7 cellular contexts compared by ENCODE assay signal in the genomic region with DNA sequence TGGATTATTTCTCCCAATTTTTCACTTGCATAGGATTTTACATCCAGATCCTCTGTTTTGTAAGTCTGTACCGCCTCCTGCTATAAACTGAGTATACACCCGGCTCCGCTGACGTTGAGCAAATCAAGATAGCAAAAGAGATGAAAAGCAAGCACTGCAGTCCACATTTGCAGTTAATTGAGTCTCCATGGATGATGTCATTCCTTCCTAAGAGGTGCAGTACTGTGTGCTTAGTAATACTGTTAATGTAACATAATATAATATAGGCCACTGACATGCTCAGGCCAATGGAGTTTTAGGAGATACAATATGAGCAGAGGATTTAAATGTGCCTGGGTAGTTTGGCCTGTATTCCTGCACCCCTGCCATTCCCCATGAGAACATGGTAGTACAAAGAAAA.
DNase-seq lines count a peak whose midpoint lies in the region; TF ChIP-seq lines count a peak whose summit lies in the region.
"Not testable (repeated sequence)": the region's sequence is repeated elsewhere in the genome, so short reads cannot be mapped to it uniquely, and the experiment has no call there.

No MANE protein-coding gene starts in this region.

- not testable (repeated sequence) for H3K9ac ChIP-seq in adipocyte (ENCODE audit: low read length)

- not testable (repeated sequence) for H3K27me3 ChIP-seq in adipocyte (replicated peaks; ENCODE audit: control insufficient read depth, insufficient read depth, low read length)

- not testable (repeated sequence) for H3K9me3 ChIP-seq in adipocyte (ENCODE audit: control insufficient read depth, low read length)

- TF ChIP-seq CTCF in AG10803 (conservative IDR thresholded peaks at IDR 0.05; ENCODE audit: low read length); fibroblast of villous mesenchyme (IDR thresholded peaks at IDR 0.05; ENCODE audit: insufficient read depth, low read depth, low read length): not testable (repeated sequence)

- DNase-seq in AG10803 (ENCODE audit: low read depth) (peak; percentile 17), HCEC 1CT (peak; percentile 22), SK-N-DZ (ENCODE audit: low spot score) (peak; percentile 66), adipocyte (ENCODE audit: low read depth) (peak; percentile 34), dermis blood vessel endothelial cell (peak; percentile 18), fibroblast of villous mesenchyme (ENCODE audit: low read depth) (peak; percentile 45), non-pigmented ciliary epithelial cell (ENCODE audit: low read depth) (peak; percentile 35)

- H3K36me3 ChIP-seq in adipocyte (ENCODE audit: control insufficient read depth, insufficient read depth, low read length, severe bottlenecking) = not testable (repeated sequence)

- H3K4me3 ChIP-seq in AG10803 (ENCODE audit: low read length); adipocyte (ENCODE audit: low read length); fibroblast of villous mesenchyme (ENCODE audit: low read depth, low read length): not testable (repeated sequence)

- not testable (repeated sequence) for H3K4me1 ChIP-seq in adipocyte (ENCODE audit: control insufficient read depth, insufficient read depth, low read length)
